ENCODE assay signal across 20 cellular contexts in the genomic region with DNA sequence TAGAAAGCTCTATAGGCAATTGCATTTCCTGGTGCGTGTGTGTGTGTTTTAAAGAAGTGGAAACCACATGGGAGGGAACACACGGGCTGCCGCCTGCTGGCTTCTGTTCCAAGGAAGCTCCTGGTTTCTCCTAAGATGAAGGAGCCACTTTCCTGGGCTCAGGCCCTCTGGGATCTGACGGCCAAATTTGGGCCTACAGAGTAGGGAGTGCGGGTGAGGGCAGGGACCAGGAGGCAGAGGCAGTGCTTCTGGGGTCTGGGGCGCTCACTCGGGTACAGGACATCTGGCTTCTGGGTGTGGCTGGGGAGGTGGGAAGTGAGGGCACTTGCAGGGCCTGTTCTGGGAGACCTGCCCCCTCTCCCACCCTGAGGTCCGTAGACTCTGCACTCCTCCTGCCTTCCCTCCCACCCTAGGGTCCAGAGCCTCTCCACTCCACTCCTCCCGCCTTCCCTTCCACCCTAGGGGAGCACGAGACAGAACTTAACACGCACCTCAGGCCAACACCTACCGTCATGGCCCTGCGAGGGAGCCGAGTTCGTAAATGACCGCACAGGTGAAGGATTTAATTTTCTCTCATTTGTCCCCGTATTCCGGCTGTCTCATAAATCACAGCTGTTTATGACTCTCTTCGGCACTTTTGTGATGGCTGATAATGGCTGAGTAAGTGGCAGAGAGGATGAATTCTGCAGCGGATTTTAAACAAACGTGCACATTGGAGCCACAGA.
DNase-seq lines count a peak whose midpoint lies in the region; ATAC-seq, FAIRE-seq and TF ChIP-seq lines count a peak whose summit lies in the region.
"Had no signal": no experiment of that assay in that cellular context is flagged by ENCODE, and none has a peak within 500 bp of the region (broad histone marks: within the 10 kb centered on the region; RNA-seq: fewer than 3 reads in every experiment).

No MANE protein-coding gene starts in this region.

- H3K9ac ChIP-seq in colonic mucosa (ENCODE audit: low read depth in 2 of 2, low read length in 2 of 2): no peak overlapping the region

- H3K4me3 ChIP-seq in colonic mucosa: no peak overlapping the region
- no peak overlapping the region for H3K4me3 ChIP-seq in foreskin fibroblast (ENCODE audit: low read depth in 1 of 2, low read length in 2 of 2)
- H3K4me3 ChIP-seq: body of pancreas had no signal

- intact Hi-C loops in colonic mucosa (cut with DNase I): no loop called here
- intact Hi-C loops in sciatic nerve (cut with DNase I): no loop called here

- H3K36me3 ChIP-seq in colonic mucosa: no peaks in the 10 kb centered on the region

- FAIRE-seq in GM12892 (lab: Jason Lieb, UNC): no peak
- FAIRE-seq: endothelial cell of umbilical vein, G401.6 had no signal

- no peak overlapping the region for H3K27ac ChIP-seq in colonic mucosa
- H3K27ac ChIP-seq: body of pancreas, VCaP had no signal

- ATAC-seq in sciatic nerve: no peak
- ATAC-seq: body of pancreas, PC-3 had no signal

- no peak for TF ChIP-seq POLR2A in GM12892 (IDR thresholded peaks at IDR 0.05; ENCODE audit: low read depth, low read length)

- peak; percentile 46 for DNase-seq in activated effector memory CD4-positive, alpha-beta T cell treated with anti-CD3 and anti-CD28 coated beads, Interleukin-2, amount 50 U/mL, for 16 hours
- DNase-seq in activated effector memory CD4-positive, alpha-beta T cell treated with Interleukin-2 at 50 U/mL for 16 hours: no peak
- DNase-seq in NCI-H1417 (lab: John Stamatoyannopoulos, UW) (peak; percentile 19 to 94 (median 73)), colonic mucosa (peak; percentile 35), sciatic nerve (ENCODE audit: low spot score) (peak; percentile 47), GM12892 (ENCODE audit: insufficient read length) (no peak), dedifferentiated amniotic fluid mesenchymal stem cell (ENCODE audit: extremely low spot score) (no peak), foreskin fibroblast (no peak)
- DNase-seq: activated naive CD8-positive, alpha-beta T cell treated with anti-CD3 and anti-CD28 coated beads for 36 hours; cortex of kidney; immature natural killer cell; NCI-H1436; NCI-H2171 treated with DMSO at 0.1 percent for 48 hours; NCI-H82; PC-3; T-helper 2 cell had no signal

- H3K27me3 ChIP-seq in colonic mucosa: no peaks in the 10 kb centered on the region
- H3K27me3 ChIP-seq: body of pancreas had no signal

- no peaks in the 10 kb centered on the region for H3K9me3 ChIP-seq in colonic mucosa
- H3K9me3 ChIP-seq: body of pancreas had no signal

- no peak for TF ChIP-seq CTCF in colonic mucosa (IDR thresholded peaks at IDR 0.05)
- no peak for TF ChIP-seq CTCF in foreskin fibroblast (IDR thresholded peaks at IDR 0.05; ENCODE audit: low read depth, low read length)

- no peaks in the 10 kb centered on the region for H3K4me1 ChIP-seq in colonic mucosa
- H3K4me1 ChIP-seq: body of pancreas had no signal

Comparison
In these comparisons a context has a peak if more than half of its experiments do, and no peak if none do; other contexts are left out.
1. DNase-seq: peak in activated effector memory CD4-positive, alpha-beta T cell treated with anti-CD3 and anti-CD28 coated beads, Interleukin-2, amount 50 U/mL, for 16 hours (single experiment), NCI-H1417 (3 of 3), colonic mucosa (single experiment) and sciatic nerve (single experiment); none in activated effector memory CD4-positive, alpha-beta T cell treated with Interleukin-2 at 50 U/mL for 16 hours (single experiment), GM12892 (single experiment), dedifferentiated amniotic fluid mesenchymal stem cell (single experiment) and foreskin fibroblast (0 of 2).